Comparison of ENCODE assay signal across 1 cellular context in genomic region chr2:73233154-73233931, GRCh38.
TF ChIP-seq lines count a peak whose summit lies in the region.

Gene PRADC1 (minus strand): TSS chr2:73233239. CDS start chr2:73233160, 79 bp downstream.

TF ChIP-seq in HepG2, 621 proteins besides CTCF, POLR2A, EP300 and RAD21 (continued from another document and continues in another):
- TF ChIP-seq ZNF142 (CRISPR knock-in tag; IDR thresholded peaks at IDR 0.05) (peak; percentile 61), CC2D1A (CRISPR knock-in tag; IDR thresholded peaks at IDR 0.05) (no peak), AKNA (CRISPR knock-in tag; IDR thresholded peaks at IDR 0.05; ENCODE audit: borderline replicate concordance) (no peak), BRD4 (CRISPR knock-in tag; IDR thresholded peaks at IDR 0.05) (peak; percentile 82), FOXP4 (CRISPR knock-in tag; IDR thresholded peaks at IDR 0.05) (peak; percentile 61), MIXL1 (CRISPR knock-in tag; IDR thresholded peaks at IDR 0.05) (no peak), ZNF567 (CRISPR knock-in tag; IDR thresholded peaks at IDR 0.05; ENCODE audit: borderline replicate concordance) (0 out of 2 replicates have a peak, but pooled peaks have one; percentile 25), HIVEP1 (CRISPR knock-in tag; IDR thresholded peaks at IDR 0.05) (peak; percentile 87), ZNF256 (CRISPR knock-in tag; conservative IDR thresholded peaks at IDR 0.05) (no peak), ZNF367 (CRISPR knock-in tag; IDR thresholded peaks at IDR 0.05; ENCODE audit: borderline replicate concordance) (no peak), ZNF598 (CRISPR knock-in tag; IDR thresholded peaks at IDR 0.05; ENCODE audit: borderline replicate concordance) (peak; percentile 14; the same call in 1 of the 2 replicates), GABPA (IDR thresholded peaks at IDR 0.05; ENCODE audit: low read depth, low read length) (peak; percentile 38), GABPA (CRISPR knock-in tag; IDR thresholded peaks at IDR 0.05; ENCODE audit: low read depth) (peak; percentile 74), TCF7L2 (IDR thresholded peaks at IDR 0.05; ENCODE audit: low read depth, low read length) (no peak), FOXA3 (CRISPR knock-in tag; IDR thresholded peaks at IDR 0.05) (peak; percentile 32; the same call in 1 of the 2 replicates), ZBTB26 (CRISPR knock-in tag; IDR thresholded peaks at IDR 0.05; ENCODE audit: borderline replicate concordance) (peak; percentile 82), CHCHD3 (CRISPR knock-in tag; IDR thresholded peaks at IDR 0.05) (peak; percentile 78; the same call in 1 of the 2 replicates), ZMAT5 (CRISPR knock-in tag; IDR thresholded peaks at IDR 0.05; ENCODE audit: borderline replicate concordance, low read depth) (no peak), ZNF230 (CRISPR knock-in tag; IDR thresholded peaks at IDR 0.05) (peak; percentile 81), GMEB1 (CRISPR knock-in tag; IDR thresholded peaks at IDR 0.05; ENCODE audit: borderline replicate concordance) (peak; percentile 13; the same call in 1 of the 2 replicates), PTBP1 (IDR thresholded peaks at IDR 0.05; ENCODE audit: low read depth, low read length, poor library complexity, severe bottlenecking) (peak; percentile 18), MEIS1 (CRISPR knock-in tag; IDR thresholded peaks at IDR 0.05; ENCODE audit: borderline replicate concordance) (peak; percentile 54; the same call in 1 of the 2 replicates), ZNF749 (CRISPR knock-in tag; IDR thresholded peaks at IDR 0.05; ENCODE audit: borderline replicate concordance) (peak; percentile 86; the same call in 1 of the 2 replicates), POLR2AphosphoS5 (IDR thresholded peaks at IDR 0.05; ENCODE audit: low read depth, low read length) (peak; percentile 64; the same call in 1 of the 2 replicates), HOXA5 (CRISPR knock-in tag; IDR thresholded peaks at IDR 0.05) (peak; percentile 22; the same call in 1 of the 2 replicates), KAT8 (CRISPR knock-in tag; IDR thresholded peaks at IDR 0.05) (peak; percentile 73), ZNF839 (CRISPR knock-in tag; IDR thresholded peaks at IDR 0.05; ENCODE audit: borderline replicate concordance) (0 out of 2 replicates have a peak, but pooled peaks have one; percentile 15), ZFP90 (CRISPR knock-in tag; IDR thresholded peaks at IDR 0.05; ENCODE audit: borderline replicate concordance) (peak; percentile 73), ZNF775 (CRISPR knock-in tag; IDR thresholded peaks at IDR 0.05; ENCODE audit: borderline replicate concordance) (peak; percentile 21; the same call in 1 of the 2 replicates), BORCS8-MEF2B (CRISPR knock-in tag; IDR thresholded peaks at IDR 0.05) (peak; percentile 65), ZBTB8A (CRISPR knock-in tag; IDR thresholded peaks at IDR 0.05; ENCODE audit: borderline replicate concordance, low read depth) (peak; percentile 78; the same call in 1 of the 2 replicates), RARG (CRISPR knock-in tag; IDR thresholded peaks at IDR 0.05; ENCODE audit: low read depth) (no peak), ZNF629 (CRISPR knock-in tag; conservative IDR thresholded peaks at IDR 0.05) (0 out of 2 replicates have a peak, but pooled peaks have one; percentile 6), ZNF468 (CRISPR knock-in tag; IDR thresholded peaks at IDR 0.05) (peak; percentile 87), MAZ (IDR thresholded peaks at IDR 0.05; ENCODE audit: borderline replicate concordance, low read depth, low read length) (peak; percentile 35; the same call in 1 of the 2 replicates), MAZ (CRISPR knock-in tag; IDR thresholded peaks at IDR 0.05; ENCODE audit: low read depth) (peak; percentile 82), ZNF878 (CRISPR knock-in tag; IDR thresholded peaks at IDR 0.05) (peak; percentile 89), CHD2 (IDR thresholded peaks at IDR 0.05; ENCODE audit: low read depth, low read length) (peak; percentile 72; the same call in 1 of the 2 replicates), ZNF710 (CRISPR knock-in tag; IDR thresholded peaks at IDR 0.05; ENCODE audit: borderline replicate concordance) (peak; percentile 79; the same call in 1 of the 2 replicates), NONO (IDR thresholded peaks at IDR 0.05) (no peak), NONO (CRISPR knock-in tag; conservative IDR thresholded peaks at IDR 0.05) (peak; percentile 44; the same call in 1 of the 2 replicates), SP1 (IDR thresholded peaks at IDR 0.05) (no peak), SP1 (CRISPR knock-in tag; IDR thresholded peaks at IDR 0.05) (peak; percentile 89), RFX3 (CRISPR knock-in tag; IDR thresholded peaks at IDR 0.05) (0 out of 2 replicates have a peak, but pooled peaks have one; percentile 28), ZNF724P (CRISPR knock-in tag; IDR thresholded peaks at IDR 0.05; ENCODE audit: borderline replicate concordance) (peak; percentile 72), NFE2 (CRISPR knock-in tag; IDR thresholded peaks at IDR 0.05) (0 out of 2 replicates have a peak, but pooled peaks have one; percentile 34), NPAS2 (CRISPR knock-in tag; IDR thresholded peaks at IDR 0.05; ENCODE audit: borderline replicate concordance) (no peak), ZNF335 (CRISPR knock-in tag; IDR thresholded peaks at IDR 0.05) (no peak)
